In the genomic region with DNA sequence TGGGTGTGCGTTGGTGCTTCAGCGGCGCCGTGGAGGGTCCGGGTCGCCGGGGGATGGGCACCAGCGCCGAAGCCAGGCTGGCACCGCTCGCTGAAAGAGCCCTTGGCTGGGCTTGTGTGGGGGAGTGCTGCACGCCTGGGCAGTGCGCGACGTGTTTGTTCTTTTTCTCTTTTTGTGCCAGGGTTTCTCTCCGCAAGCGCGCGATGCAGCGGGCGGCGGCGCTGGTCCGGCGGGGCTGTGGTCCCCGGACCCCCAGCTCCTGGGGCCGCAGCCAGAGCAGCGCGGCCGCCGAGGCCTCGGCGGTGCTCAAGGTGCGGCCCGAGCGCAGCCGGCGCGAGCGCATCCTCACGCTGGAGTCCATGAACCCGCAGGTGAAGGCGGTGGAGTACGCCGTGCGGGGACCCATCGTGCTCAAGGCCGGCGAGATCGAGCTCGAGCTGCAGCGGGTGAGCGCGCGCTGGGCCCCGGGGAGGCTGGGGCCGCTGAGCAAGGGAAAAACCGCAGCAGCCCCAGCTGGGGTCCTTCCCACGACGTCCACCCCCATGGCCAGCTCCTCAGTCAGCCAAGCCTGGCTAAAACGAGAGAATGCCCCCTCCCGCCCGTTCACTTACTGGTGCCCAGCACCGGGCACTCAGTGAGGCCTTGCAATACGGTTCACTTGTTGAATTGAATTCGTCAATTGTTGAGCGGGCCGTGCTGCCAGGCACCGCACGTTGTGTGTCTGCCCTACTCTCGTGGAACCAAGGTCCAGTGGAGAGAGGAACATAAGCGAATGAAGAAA, we compare ENCODE assay signal across 1 cellular context.
TF ChIP-seq lines count a peak whose summit lies in the region.

No MANE protein-coding gene starts in this region.

TF ChIP-seq in HepG2, 621 proteins besides CTCF, POLR2A, EP300 and RAD21 (continued from another document and continues in another):
- TF ChIP-seq MXD3 (CRISPR knock-in tag; IDR thresholded peaks at IDR 0.05) (no peak), HOXA5 (CRISPR knock-in tag; IDR thresholded peaks at IDR 0.05) (0 out of 2 replicates have a peak, but pooled peaks have one; percentile 20), ZXDC (CRISPR knock-in tag; IDR thresholded peaks at IDR 0.05) (0 out of 2 replicates have a peak, but pooled peaks have one; percentile 85), AHDC1 (CRISPR knock-in tag; IDR thresholded peaks at IDR 0.05; ENCODE audit: borderline replicate concordance) (no peak), ZNF510 (CRISPR knock-in tag; IDR thresholded peaks at IDR 0.05; ENCODE audit: low read depth) (no peak), FOXM1 (CRISPR knock-in tag; IDR thresholded peaks at IDR 0.05) (no peak), ZNF761 (CRISPR knock-in tag; conservative IDR thresholded peaks at IDR 0.05) (no peak), ZNF138 (CRISPR knock-in tag; IDR thresholded peaks at IDR 0.05; ENCODE audit: low read depth) (0 out of 2 replicates have a peak, but pooled peaks have one; percentile 16), ZKSCAN5 (CRISPR knock-in tag; IDR thresholded peaks at IDR 0.05) (no peak), GFI1 (CRISPR knock-in tag; IDR thresholded peaks at IDR 0.05; ENCODE audit: borderline replicate concordance) (no peak), ZNF768 (CRISPR knock-in tag; IDR thresholded peaks at IDR 0.05) (peak; percentile 25; the same call in 1 of the 2 replicates), ZNF672 (CRISPR knock-in tag; IDR thresholded peaks at IDR 0.05) (no peak), SMAD1 (CRISPR knock-in tag; IDR thresholded peaks at IDR 0.05; ENCODE audit: borderline replicate concordance, low read depth) (no peak), MIXL1 (CRISPR knock-in tag; IDR thresholded peaks at IDR 0.05) (no peak), NFIC (IDR thresholded peaks at IDR 0.05; ENCODE audit: low read length) (no peak), ATF7 (IDR thresholded peaks at IDR 0.05) (no peak), ATF7 (CRISPR knock-in tag; IDR thresholded peaks at IDR 0.05) (no peak), GZF1 (CRISPR knock-in tag; IDR thresholded peaks at IDR 0.05) (no peak), BRF2 (CRISPR knock-in tag; IDR thresholded peaks at IDR 0.05) (no peak), MEIS2 (CRISPR knock-in tag; IDR thresholded peaks at IDR 0.05) (no peak), TOPORS (CRISPR knock-in tag; IDR thresholded peaks at IDR 0.05) (0 out of 2 replicates have a peak, but pooled peaks have one; percentile 8), ZNF609 (CRISPR knock-in tag; IDR thresholded peaks at IDR 0.05; ENCODE audit: borderline replicate concordance) (no peak; the same call in 1 of the 2 replicates)
- TF ChIP-seq, protein P1, sequence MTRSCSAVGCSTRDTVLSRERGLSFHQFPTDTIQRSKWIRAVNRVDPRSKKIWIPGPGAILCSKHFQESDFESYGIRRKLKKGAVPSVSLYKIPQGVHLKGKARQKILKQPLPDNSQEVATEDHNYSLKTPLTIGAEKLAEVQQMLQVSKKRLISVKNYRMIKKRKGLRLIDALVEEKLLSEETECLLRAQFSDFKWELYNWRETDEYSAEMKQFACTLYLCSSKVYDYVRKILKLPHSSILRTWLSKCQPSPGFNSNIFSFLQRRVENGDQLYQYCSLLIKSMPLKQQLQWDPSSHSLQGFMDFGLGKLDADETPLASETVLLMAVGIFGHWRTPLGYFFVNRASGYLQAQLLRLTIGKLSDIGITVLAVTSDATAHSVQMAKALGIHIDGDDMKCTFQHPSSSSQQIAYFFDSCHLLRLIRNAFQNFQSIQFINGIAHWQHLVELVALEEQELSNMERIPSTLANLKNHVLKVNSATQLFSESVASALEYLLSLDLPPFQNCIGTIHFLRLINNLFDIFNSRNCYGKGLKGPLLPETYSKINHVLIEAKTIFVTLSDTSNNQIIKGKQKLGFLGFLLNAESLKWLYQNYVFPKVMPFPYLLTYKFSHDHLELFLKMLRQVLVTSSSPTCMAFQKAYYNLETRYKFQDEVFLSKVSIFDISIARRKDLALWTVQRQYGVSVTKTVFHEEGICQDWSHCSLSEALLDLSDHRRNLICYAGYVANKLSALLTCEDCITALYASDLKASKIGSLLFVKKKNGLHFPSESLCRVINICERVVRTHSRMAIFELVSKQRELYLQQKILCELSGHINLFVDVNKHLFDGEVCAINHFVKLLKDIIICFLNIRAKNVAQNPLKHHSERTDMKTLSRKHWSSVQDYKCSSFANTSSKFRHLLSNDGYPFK (CRISPR knock-in tag; IDR thresholded peaks at IDR 0.05; ENCODE audit: borderline replicate concordance): no peak
- TF ChIP-seq, protein P2, sequence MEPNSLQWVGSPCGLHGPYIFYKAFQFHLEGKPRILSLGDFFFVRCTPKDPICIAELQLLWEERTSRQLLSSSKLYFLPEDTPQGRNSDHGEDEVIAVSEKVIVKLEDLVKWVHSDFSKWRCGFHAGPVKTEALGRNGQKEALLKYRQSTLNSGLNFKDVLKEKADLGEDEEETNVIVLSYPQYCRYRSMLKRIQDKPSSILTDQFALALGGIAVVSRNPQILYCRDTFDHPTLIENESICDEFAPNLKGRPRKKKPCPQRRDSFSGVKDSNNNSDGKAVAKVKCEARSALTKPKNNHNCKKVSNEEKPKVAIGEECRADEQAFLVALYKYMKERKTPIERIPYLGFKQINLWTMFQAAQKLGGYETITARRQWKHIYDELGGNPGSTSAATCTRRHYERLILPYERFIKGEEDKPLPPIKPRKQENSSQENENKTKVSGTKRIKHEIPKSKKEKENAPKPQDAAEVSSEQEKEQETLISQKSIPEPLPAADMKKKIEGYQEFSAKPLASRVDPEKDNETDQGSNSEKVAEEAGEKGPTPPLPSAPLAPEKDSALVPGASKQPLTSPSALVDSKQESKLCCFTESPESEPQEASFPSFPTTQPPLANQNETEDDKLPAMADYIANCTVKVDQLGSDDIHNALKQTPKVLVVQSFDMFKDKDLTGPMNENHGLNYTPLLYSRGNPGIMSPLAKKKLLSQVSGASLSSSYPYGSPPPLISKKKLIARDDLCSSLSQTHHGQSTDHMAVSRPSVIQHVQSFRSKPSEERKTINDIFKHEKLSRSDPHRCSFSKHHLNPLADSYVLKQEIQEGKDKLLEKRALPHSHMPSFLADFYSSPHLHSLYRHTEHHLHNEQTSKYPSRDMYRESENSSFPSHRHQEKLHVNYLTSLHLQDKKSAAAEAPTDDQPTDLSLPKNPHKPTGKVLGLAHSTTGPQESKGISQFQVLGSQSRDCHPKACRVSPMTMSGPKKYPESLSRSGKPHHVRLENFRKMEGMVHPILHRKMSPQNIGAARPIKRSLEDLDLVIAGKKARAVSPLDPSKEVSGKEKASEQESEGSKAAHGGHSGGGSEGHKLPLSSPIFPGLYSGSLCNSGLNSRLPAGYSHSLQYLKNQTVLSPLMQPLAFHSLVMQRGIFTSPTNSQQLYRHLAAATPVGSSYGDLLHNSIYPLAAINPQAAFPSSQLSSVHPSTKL (CRISPR knock-in tag; IDR thresholded peaks at IDR 0.05): no peak; the same call in 1 of the 2 replicates
- TF ChIP-seq, protein P3, sequence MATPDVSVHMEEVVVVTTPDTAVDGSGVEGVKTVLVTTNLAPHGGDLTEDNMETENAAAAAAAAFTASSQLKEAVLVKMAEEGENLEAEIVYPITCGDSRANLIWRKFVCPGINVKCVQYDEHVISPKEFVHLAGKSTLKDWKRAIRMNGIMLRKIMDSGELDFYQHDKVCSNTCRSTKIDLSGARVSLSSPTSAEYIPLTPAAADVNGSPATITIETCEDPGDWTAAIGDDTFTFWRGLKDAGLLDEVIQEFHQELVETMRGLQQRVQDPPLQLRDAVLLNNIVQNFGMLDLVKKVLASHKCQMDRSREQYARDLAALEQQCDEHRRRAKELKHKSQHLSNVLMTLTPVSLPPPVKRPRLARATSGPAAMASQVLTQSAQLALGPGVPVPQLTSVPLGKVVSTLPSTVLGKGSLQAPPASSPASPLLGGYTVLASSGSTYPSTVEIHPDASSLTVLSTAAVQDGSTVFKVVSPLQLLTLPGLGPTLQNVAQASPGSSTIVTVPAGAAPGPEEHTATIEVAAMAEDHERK (CRISPR knock-in tag; IDR thresholded peaks at IDR 0.05; ENCODE audit: low read depth): no peak
